In the genomic region with DNA sequence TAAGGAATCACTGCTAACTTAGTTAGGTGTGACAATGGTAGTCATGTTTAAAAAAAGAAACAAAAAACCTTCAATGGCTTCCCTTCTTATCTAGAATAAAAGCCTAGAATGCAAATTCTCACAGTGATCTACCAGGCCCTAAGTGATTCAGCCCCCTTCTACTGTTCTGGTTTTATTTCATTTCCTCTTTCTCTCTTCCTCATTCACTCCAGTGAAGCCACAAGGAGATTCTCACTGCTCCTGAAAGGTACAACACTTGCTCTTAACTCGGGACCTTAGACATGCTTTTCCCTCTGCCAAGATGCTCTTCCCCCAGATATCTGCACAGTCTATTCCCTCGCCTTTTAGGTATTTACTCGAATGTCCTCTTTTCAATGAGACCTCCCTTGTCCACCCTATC, we compare ENCODE assay signal across 12 cellular contexts. TPM values are rescaled to one million over a fixed set of nuclear protein-coding genes. Genes with fewer than 3 reads are reported as not detected.
DNase-seq lines count a peak whose midpoint lies in the region; ATAC-seq and TF ChIP-seq lines count a peak whose summit lies in the region.
"Had no signal": no experiment of that assay in that cellular context is flagged by ENCODE, and none has a peak within 500 bp of the region (broad histone marks: within the 10 kb centered on the region; RNA-seq: fewer than 3 reads in every experiment).

No MANE protein-coding gene starts in this region.

- CTCF ChIA-PET in activated CD8-positive, alpha-beta memory T cell treated with anti-CD3 and anti-CD28 coated beads, Interleukin-2, amount 10 ng/mL, durations not matched to agents 7 days and 5 days (lab: Charles Lee): interaction anchor here (1.1 kb wide), 1 partner anchor 18 kb away, joined by 4 read pairs; no protein-coding TSS in a partner anchor
- CTCF ChIA-PET in WTC11 (lab: Charles Lee): interaction anchor here (4.9 kb wide), 1 partner anchor 21 kb away, joined by 26 read pairs; no protein-coding TSS in a partner anchor

- POLR2A ChIA-PET in WTC11 (lab: Charles Lee): no interaction called here

- intact Hi-C loops in spleen (cut with DNase I; ENCODE audit: low total_unique reads): no loop called here

- 62 to 70% (median 67%) methylated on average over 3 of the region's 3 CpGs for WGBS in spleen, 5 donors

- H3K4me1 ChIP-seq in Karpas-422 (ENCODE audit: low read length) (peaks cover 48% of the 10 kb centered on the region), spleen (peaks cover 33 to 75% (median 58%) of the 10 kb centered on the region in 6 donors)

- H3K27me3 Mint-ChIP-seq in activated CD8-positive, alpha-beta memory T cell treated with anti-CD3 and anti-CD28 coated beads, Interleukin-2, amount 10 ng/mL, durations not matched to agents 7 days and 5 days: no peaks in the 10 kb centered on the region
- peaks cover under 1% of the 10 kb centered on the region; the same call in 1 of the 2 replicates for H3K27me3 Mint-ChIP-seq in WTC11 (ENCODE audit: low read depth)

- H3K9ac ChIP-seq in Karpas-422 (ENCODE audit: low read length): peak overlapping the region; percentile 44; the same call in 1 of the 2 replicates

- H3K4me3 ChIP-seq in Karpas-422 (ENCODE audit: low read length): peak overlapping the region; percentile 52
- peak overlapping the region in 1 of 8 donors; percentile 10 for H3K4me3 ChIP-seq in spleen
- H3K4me3 ChIP-seq: dorsolateral prefrontal cortex, lower lobe of right lung had no signal

- TF ChIP-seq CTCF in WTC11 (IDR thresholded peaks at IDR 0.05) (no peak), spleen (IDR thresholded peaks at IDR 0.05 in 8 of 11, conservative IDR thresholded peaks at IDR 0.05 in 3 of 11) (no peak)

- H3K27ac ChIP-seq in Karpas-422 (ENCODE audit: low read length) (peak overlapping the region; percentile 86), spleen (peak overlapping the region in 5 of 8 donors; percentile 36 to 52 (median 47))
- H3K27ac ChIP-seq: lower lobe of right lung had no signal

- DNase-seq in activated CD8-positive, alpha-beta memory T cell treated with anti-CD3 and anti-CD28 coated beads, Interleukin-2, amount 10 ng/mL, durations not matched to agents 7 days and 5 days: no peak
- no peak for DNase-seq in activated CD8-positive, alpha-beta memory T cell treated with anti-CD3 and anti-CD28 coated beads, Interleukin-2, amount 50 U/mL, for 4 hours
- DNase-seq in Karpas-422 (peak; percentile 92), WTC11 (ENCODE audit: low spot score) (no peak), spleen (no peak), activated gamma-delta T cell treated with Interleukin-2 at 50 U/mL for 16 hours (no peak), NCI-H2029 treated with DMSO at 0.1 percent for 48 hours (lab: John Stamatoyannopoulos, UW) (no peak)
- DNase-seq in stimulated activated CD4-positive, alpha-beta T cell treated with anti-CD3 and anti-CD28 coated beads, Interleukin-2, amount 100 ng/mL, for 24 hours: no peak
- DNase-seq: activated effector memory CD4-positive, alpha-beta T cell treated with Interleukin-2 at 50 U/mL for 16 hours; dorsolateral prefrontal cortex; lower lobe of right lung; NCI-H446 had no signal

- H3K9me3 ChIP-seq in Karpas-422 (ENCODE audit: low read length) (no peaks in the 10 kb centered on the region), spleen (no peaks in the 10 kb centered on the region)
- H3K9me3 ChIP-seq: lower lobe of right lung had no signal

- H3K36me3 Mint-ChIP-seq in activated CD8-positive, alpha-beta memory T cell treated with anti-CD3 and anti-CD28 coated beads, Interleukin-2, amount 10 ng/mL, durations not matched to agents 7 days and 5 days: peaks cover 34% of the 10 kb centered on the region
- H3K36me3 Mint-ChIP-seq in WTC11: peaks cover 19% of the 10 kb centered on the region

- peaks cover 6% of the 10 kb centered on the region; the same call in 1 of the 2 replicates for H4K20me1 ChIP-seq in Karpas-422 (ENCODE audit: insufficient read depth, low read depth, low read length)

- H3K27me3 ChIP-seq in Karpas-422 (ENCODE audit: low read length) (no peaks in the 10 kb centered on the region), spleen (replicated peaks in 1 of 7) (no peaks in the 10 kb centered on the region)
- H3K27me3 ChIP-seq: dorsolateral prefrontal cortex had no signal

- no peak for ATAC-seq in activated CD8-positive, alpha-beta memory T cell treated with anti-CD3 and anti-CD28 coated beads, Interleukin-2, amount 10 ng/mL, durations not matched to agents 7 days and 5 days
- no peak for ATAC-seq in WTC11
- ATAC-seq: lower lobe of right lung had no signal

- H3K36me3 ChIP-seq in Karpas-422 (ENCODE audit: insufficient read depth, low read length) (peaks cover 28% of the 10 kb centered on the region; the same call in 1 of the 2 replicates), spleen (peaks cover 0 to 37% (median 16%) of the 10 kb centered on the region in 6 donors)

- H3K4me1 Mint-ChIP-seq in activated CD8-positive, alpha-beta memory T cell treated with anti-CD3 and anti-CD28 coated beads, Interleukin-2, amount 10 ng/mL, durations not matched to agents 7 days and 5 days: peaks cover 38% of the 10 kb centered on the region
- H3K4me1 Mint-ChIP-seq in WTC11: peaks cover 14% of the 10 kb centered on the region

- no peaks in the 10 kb centered on the region for H3K9me2 ChIP-seq in Karpas-422 (replicated peaks; ENCODE audit: insufficient read depth, low read length)

- no peaks in the 10 kb centered on the region for H3K9me3 Mint-ChIP-seq in activated CD8-positive, alpha-beta memory T cell treated with anti-CD3 and anti-CD28 coated beads, Interleukin-2, amount 10 ng/mL, durations not matched to agents 7 days and 5 days (ENCODE audit: low read depth)
- no peaks in the 10 kb centered on the region for H3K9me3 Mint-ChIP-seq in WTC11

- peak overlapping the region; percentile 69 for H3K4me2 ChIP-seq in Karpas-422 (ENCODE audit: low read depth, low read length, poor library complexity, severe bottlenecking)

- H3K4me3 Mint-ChIP-seq in activated CD8-positive, alpha-beta memory T cell treated with anti-CD3 and anti-CD28 coated beads, Interleukin-2, amount 10 ng/mL, durations not matched to agents 7 days and 5 days: no peak overlapping the region
- no peak overlapping the region for H3K4me3 Mint-ChIP-seq in WTC11

- H3K27ac Mint-ChIP-seq in activated CD8-positive, alpha-beta memory T cell treated with anti-CD3 and anti-CD28 coated beads, Interleukin-2, amount 10 ng/mL, durations not matched to agents 7 days and 5 days: peak overlapping the region; percentile 43
- H3K27ac Mint-ChIP-seq in WTC11: peak overlapping the region; percentile 47; the same call in 1 of the 2 replicates

- no peak for TF ChIP-seq POLR2A in spleen (IDR thresholded peaks at IDR 0.05)

- H2AFZ ChIP-seq in Karpas-422 (ENCODE audit: low read length): no peak overlapping the region

- H3K79me2 ChIP-seq in Karpas-422 (ENCODE audit: low read length): peaks cover 66% of the 10 kb centered on the region

TF ChIP-seq in WTC11, 78 proteins besides CTCF, POLR2A, EP300 and RAD21 (continues in another document):
- TF ChIP-seq NR2C2 (CRISPR knock-in tag; IDR thresholded peaks at IDR 0.05) (no peak), SMAD3 (CRISPR knock-in tag; IDR thresholded peaks at IDR 0.05; ENCODE audit: borderline replicate concordance) (no peak)
- TF ChIP-seq, protein P1, sequence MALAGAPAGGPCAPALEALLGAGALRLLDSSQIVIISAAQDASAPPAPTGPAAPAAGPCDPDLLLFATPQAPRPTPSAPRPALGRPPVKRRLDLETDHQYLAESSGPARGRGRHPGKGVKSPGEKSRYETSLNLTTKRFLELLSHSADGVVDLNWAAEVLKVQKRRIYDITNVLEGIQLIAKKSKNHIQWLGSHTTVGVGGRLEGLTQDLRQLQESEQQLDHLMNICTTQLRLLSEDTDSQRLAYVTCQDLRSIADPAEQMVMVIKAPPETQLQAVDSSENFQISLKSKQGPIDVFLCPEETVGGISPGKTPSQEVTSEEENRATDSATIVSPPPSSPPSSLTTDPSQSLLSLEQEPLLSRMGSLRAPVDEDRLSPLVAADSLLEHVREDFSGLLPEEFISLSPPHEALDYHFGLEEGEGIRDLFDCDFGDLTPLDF (CRISPR knock-in tag; IDR thresholded peaks at IDR 0.05): no peak

RNA-seq across cellular contexts. Expression of a gene that starts 3.7 kb away (rescaled TPM):
- total RNA-seq in activated CD8-positive, alpha-beta memory T cell treated with anti-CD3 and anti-CD28 coated beads, Interleukin-2, amount 10 ng/mL, durations not matched to agents 7 days and 5 days: 10 to 100 TPM; 61.0 to 66.2 TPM
- total RNA-seq in Karpas-422 (2014; rRNA removed; shearing (Covaris generic); ENCODE audit: low replicate concordance): 39.2 and 50.2 TPM in 2 replicates
- total RNA-seq in WTC11 (2021): 50.6 to 55.0 TPM (median 54.6 TPM) in 3 replicates
- 10 to 100 TPM; 43.7 to 77.6 (median 56.4) TPM for total RNA-seq in spleen
- polyA plus RNA-seq in spleen: 10 to 100 TPM; 13.3 to 21.4 (median 17.6) TPM

RNA-seq across cellular contexts. Expression of a gene that starts 9.1 kb away (rescaled TPM):
- total RNA-seq in activated CD8-positive, alpha-beta memory T cell treated with anti-CD3 and anti-CD28 coated beads, Interleukin-2, amount 10 ng/mL, durations not matched to agents 7 days and 5 days: 10 to 100 TPM; 36.9 to 52.0 TPM
- total RNA-seq in Karpas-422 (2014; rRNA removed; shearing (Covaris generic); ENCODE audit: low replicate concordance): 309 and 552 TPM in 2 replicates
- total RNA-seq in WTC11 (2021): 73.5 to 95.7 TPM (median 94.2 TPM) in 3 replicates
- total RNA-seq in spleen: 10 to 100 TPM; 18.1 to 64.4 (median 40.3) TPM
- polyA plus RNA-seq in spleen: 10 to 100 TPM; 16.9 to 24.8 (median 19.1) TPM

RNA-seq across cellular contexts. Expression of a gene that starts 15.2 kb away (rescaled TPM):
- 10 to 100 TPM; 41.2 to 59.0 TPM for total RNA-seq in activated CD8-positive, alpha-beta memory T cell treated with anti-CD3 and anti-CD28 coated beads, Interleukin-2, amount 10 ng/mL, durations not matched to agents 7 days and 5 days
- total RNA-seq in Karpas-422 (2014; rRNA removed; shearing (Covaris generic); ENCODE audit: low replicate concordance): 34.0 and 70.2 TPM in 2 replicates
- total RNA-seq in WTC11 (2021): 53.3 to 59.6 TPM (median 54.6 TPM) in 3 replicates
- total RNA-seq in spleen: 10 to 100 TPM; 41.5 to 76.0 (median 65.7) TPM
- polyA plus RNA-seq in spleen: 10 to 100 TPM; 52.9 to 68.6 (median 59.1) TPM

RNA-seq across cellular contexts. Expression of a gene that starts 31.2 kb away (rescaled TPM):
- total RNA-seq in activated CD8-positive, alpha-beta memory T cell treated with anti-CD3 and anti-CD28 coated beads, Interleukin-2, amount 10 ng/mL, durations not matched to agents 7 days and 5 days: 100 to 1,000 TPM; 151 to 197 TPM
- 51.0 and 58.1 TPM in 2 replicates for total RNA-seq in Karpas-422 (2014; rRNA removed; shearing (Covaris generic); ENCODE audit: low replicate concordance)
- total RNA-seq in WTC11 (2021) (120 to 146 TPM (median 125 TPM) in 3 replicates), spleen (10 to 100 TPM in 5 of 7 donors, 1 to 10 TPM in 2; 6.2 to 19.7 (median 14.3) TPM)
- 10 to 100 TPM in 2 of 3 donors, 1 to 10 TPM in 1; 9.6 to 18.0 (median 14.9) TPM for polyA plus RNA-seq in spleen

RNA-seq across cellular contexts. Expression of a gene that starts 46.4 kb away (rescaled TPM):
- total RNA-seq in activated CD8-positive, alpha-beta memory T cell treated with anti-CD3 and anti-CD28 coated beads, Interleukin-2, amount 10 ng/mL, durations not matched to agents 7 days and 5 days: 10 to 100 TPM; 25.4 to 28.2 TPM
- 25.5 and 33.5 TPM in 2 replicates for total RNA-seq in Karpas-422 (2014; rRNA removed; shearing (Covaris generic); ENCODE audit: low replicate concordance)
- total RNA-seq in WTC11 (2021): 23.7 to 28.0 TPM (median 25.6 TPM) in 3 replicates
- 10 to 100 TPM; 11.6 to 30.9 (median 19.3) TPM for total RNA-seq in spleen
- polyA plus RNA-seq in spleen: 1 to 10 TPM; 2.1 to 4.5 (median 2.8) TPM
